In genomic region chr19:44093931-44094765, GRCh38 we compare ENCODE assay signal across 8 cellular contexts. TPM values are rescaled to one million over a fixed set of nuclear protein-coding genes. Genes with fewer than 3 reads are reported as not detected.
DNase-seq lines count a peak whose midpoint lies in the region; ATAC-seq and TF ChIP-seq lines count a peak whose summit lies in the region.

Gene ZNF224, plus strand, starts transcription at chr19:44094361. Its CDS starts 3,513 bp downstream, at chr19:44097874.

- POLR2A ChIA-PET in AG04450 (lab: Yijun Ruan, JAX): interaction anchor here (0.8 to 1.7 kb wide), 5 partner anchors 13 to 71 kb away, joined by 3 to 5 read pairs (median 3); partner anchors contain the start of genes ZNF225 and ZNF226
- POLR2A ChIA-PET in activated CD4-positive, alpha-beta T cell treated with anti-CD3 and anti-CD28 coated beads for 36 hours (lab: Charles Lee): no interaction called here

- peak within 1 kb of the TSS; percentile 99 for H3K4me3 Mint-ChIP-seq in activated CD4-positive, alpha-beta T cell treated with anti-CD3 and anti-CD28 coated beads for 36 hours

- peak; percentile 77 for ATAC-seq in GM19043 (IDR thresholded peaks at IDR 0.05; ENCODE audit: low read depth, unreplicated experiment)
- ATAC-seq in HG03378 (IDR thresholded peaks at IDR 0.05; ENCODE audit: unreplicated experiment): peak; percentile 72
- peak; percentile 93 for ATAC-seq in activated CD4-positive, alpha-beta T cell treated with anti-CD3 and anti-CD28 coated beads for 36 hours

- H3K9me3 ChIP-seq in AG04450 (ENCODE audit: control insufficient read depth, insufficient read depth, low read length): no peaks in the 10 kb centered on the region; the same call in 1 of the 2 replicates

- H3K9me3 Mint-ChIP-seq in activated CD4-positive, alpha-beta T cell treated with anti-CD3 and anti-CD28 coated beads for 36 hours (ENCODE audit: low read depth): peaks cover 4% of the 10 kb centered on the region

- H3K27ac ChIP-seq in AG04450 (ENCODE audit: low read depth, low read length) (peak within 1 kb of the TSS; percentile 47), cingulate gyrus (ENCODE audit: low read depth, low read length) (peak within 1 kb of the TSS; percentile 47)

- DNase-seq in AG04450 (ENCODE audit: low read depth, low spot score) (peak; percentile 71), NCI-H510A (lab: John Stamatoyannopoulos, UW) (peak; percentile 83), kidney tubule cell (ENCODE audit: low spot score) (peak; percentile 91)
- DNase-seq in activated CD4-positive, alpha-beta T cell treated with anti-CD3 and anti-CD28 coated beads for 36 hours: peak; percentile 92
- peak; percentile 51 to 76 (median 70) for DNase-seq in stimulated activated CD4-positive, alpha-beta T cell treated with anti-CD3 and anti-CD28 coated beads, Interleukin-1b, Interleukin-23, amount 100 ng/mL, for 24 hours (ENCODE audit: low read depth in 4 of 4, low spot score in 1 of 4)

- no peaks in the 10 kb centered on the region for H3K27me3 Mint-ChIP-seq in activated CD4-positive, alpha-beta T cell treated with anti-CD3 and anti-CD28 coated beads for 36 hours

- peak within 1 kb of the TSS; percentile 95 for H3K27ac Mint-ChIP-seq in activated CD4-positive, alpha-beta T cell treated with anti-CD3 and anti-CD28 coated beads for 36 hours

- peaks cover 11% of the 10 kb centered on the region for H3K4me1 Mint-ChIP-seq in activated CD4-positive, alpha-beta T cell treated with anti-CD3 and anti-CD28 coated beads for 36 hours

- CTCF ChIA-PET in AG04450 (lab: Charles Lee): interaction anchor here (0.6 kb wide), 1 partner anchor 773 kb away, joined by 3 read pairs; no protein-coding TSS in a partner anchor
- CTCF ChIA-PET in activated CD4-positive, alpha-beta T cell treated with anti-CD3 and anti-CD28 coated beads for 36 hours (lab: Charles Lee): interaction anchor here (0.7 to 1.5 kb wide), 5 partner anchors 21 to 159 kb away, joined by 3 to 5 read pairs (median 3); partner anchors contain the start of gene ZNF45

- intact Hi-C loops in activated CD4-positive, alpha-beta T cell treated with anti-CD3 and anti-CD28 coated beads for 36 hours (cut with DNase I, micrococcal nuclease): loop anchor here (1.0 to 10.0 kb wide), 18 partner anchors 19 to 406 kb away; partner anchors contain the start of genes ZNF222 (in 2 of the 2), ZNF225 (in 2 of the 2), ZNF226 (in 2 of the 2) and ZNF45 (in 2 of the 2)

- H3K36me3 Mint-ChIP-seq in activated CD4-positive, alpha-beta T cell treated with anti-CD3 and anti-CD28 coated beads for 36 hours (ENCODE audit: low read depth): peaks cover 30% of the 10 kb centered on the region

- no peaks in the 10 kb centered on the region for H3K27me3 ChIP-seq in AG04450 (ENCODE audit: control insufficient read depth, insufficient read depth, low read length)

- H3K4me3 ChIP-seq in AG04450 (ENCODE audit: low read depth, low read length): peak within 1 kb of the TSS; percentile 89

- no peak for TF ChIP-seq CTCF in AG04450 (IDR thresholded peaks at IDR 0.05; ENCODE audit: low read depth, low read length)

RNA-seq across cellular contexts. Expression of gene ZNF224, which starts in this region (rescaled TPM):
- polyA plus RNA-seq in AG04450 (2011; rRNA removed): 14.4 and 17.5 TPM in 2 replicates
- polyA minus RNA-seq in AG04450 (2011; rRNA and poly(A)+ RNA removed): 19.9 and 20.7 TPM in 2 replicates
- total RNA-seq in activated CD4-positive, alpha-beta T cell treated with anti-CD3 and anti-CD28 coated beads for 36 hours: 10 to 100 TPM; 12.6 to 13.9 TPM

Comparison
In these comparisons a context has a peak if more than half of its experiments do, and no peak if none do; other contexts are left out.
1. Peak in every context shown above with its lines: DNase-seq, ATAC-seq, H3K4me3 ChIP-seq and H3K27ac ChIP-seq.